Comparison of ENCODE assay signal across 36 cellular contexts in the genomic region with DNA sequence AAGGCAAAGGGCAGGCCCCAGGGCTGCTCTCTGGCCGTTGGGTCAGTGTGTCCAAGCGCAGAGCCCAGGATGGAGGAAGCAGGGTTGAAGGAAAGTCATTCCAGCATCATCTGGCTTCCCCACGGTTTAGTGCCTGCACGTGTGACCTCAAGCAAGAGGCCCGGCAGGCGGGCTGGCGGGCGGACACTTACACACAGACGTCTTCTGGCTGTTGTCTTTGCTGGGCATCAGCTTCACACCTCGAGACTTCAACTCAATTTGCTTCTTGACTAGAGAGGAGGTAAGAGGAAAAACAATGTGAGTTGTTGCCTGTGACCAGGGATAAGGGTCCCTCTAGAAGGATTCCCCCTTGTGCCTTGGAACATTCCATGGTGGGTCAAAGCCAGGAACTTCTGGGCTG. TPM values are rescaled to one million over a fixed set of nuclear protein-coding genes. Genes with fewer than 3 reads are reported as not detected.
"Had no signal": no experiment of that assay in that cellular context is flagged by ENCODE, and none has a peak within 500 bp of the region (broad histone marks: within the 10 kb centered on the region; RNA-seq: fewer than 3 reads in every experiment).

No MANE protein-coding gene starts in this region.

- DNase-seq: activated CD4-positive, alpha-beta T cell treated with anti-CD3 and anti-CD28 coated beads for 36 hours; activated CD4-positive, alpha-beta T cell treated with anti-CD3 and anti-CD28 coated beads, Interleukin-2, amount 50 U/mL, for 1 hour; activated CD4-positive, alpha-beta T cell treated with anti-CD3 and anti-CD28 coated beads, Interleukin-2, amount 50 U/mL, for 48 hours; activated CD4-positive, CD25-positive, alpha-beta regulatory T cell; activated CD4-positive, CD25-positive, alpha-beta regulatory T cell treated with anti-CD3 and anti-CD28 coated beads, Interleukin-2, amount 50 U/mL, for 72 hours; activated CD8-positive, alpha-beta memory T cell treated with anti-CD3 and anti-CD28 coated beads for 24 hours; activated CD8-positive, alpha-beta T cell treated with anti-CD3 and anti-CD28 coated beads for 36 hours; activated effector memory CD4-positive, alpha-beta T cell treated with Interleukin-2 at 50 U/mL for 16 hours; activated gamma-delta T cell treated with Interleukin-2 at 50 U/mL for 16 hours; activated naive CD4-positive, alpha-beta T cell treated with anti-CD3 and anti-CD28 coated beads, Interleukin-2, amount 50 U/mL, for 16 hours; activated naive CD4-positive, alpha-beta T cell treated with Interleukin-2 at 50 U/mL for 16 hours; activated T-cell treated with anti-CD3 and anti-CD28 coated beads, Interleukin-2, amount 50 U/mL, for 4 hours; amniotic stem cell; anterior cingulate cortex; brain microvascular endothelial cell; dermis blood vessel endothelial cell; effector CD4-positive, alpha-beta T cell; effector memory CD8-positive, alpha-beta T cell; esophagus squamous epithelium; foreskin melanocyte; T-helper 2 cell had no signal

- H3K9me3 ChIP-seq: esophagus squamous epithelium had no signal

- H3K4me3 ChIP-seq: coronary artery, esophagus squamous epithelium, gastroesophageal sphincter had no signal

- H3K27me3 ChIP-seq: brain microvascular endothelial cell had no signal

- ATAC-seq: activated CD4-positive, alpha-beta T cell treated with anti-CD3 and anti-CD28 coated beads for 36 hours; activated CD8-positive, alpha-beta T cell treated with anti-CD3 and anti-CD28 coated beads for 36 hours; activated T-cell treated with anti-CD3 and anti-CD28 coated beads, Interleukin-2, amount 50 U/mL, for 4 hours; activated T-helper 17 cell treated with anti-CD3 and anti-CD28 coated beads, Interleukin-2, amount 50 U/mL, for 72 hours; effector memory CD8-positive, alpha-beta T cell; gastroesophageal sphincter had no signal

- H3K27ac ChIP-seq: brain microvascular endothelial cell, coronary artery, epithelial cell of prostate, esophagus squamous epithelium, gastroesophageal sphincter had no signal

- H3K4me1 ChIP-seq: esophagus squamous epithelium, gastroesophageal sphincter had no signal

- H3K36me3 ChIP-seq: brain microvascular endothelial cell, esophagus squamous epithelium, gastroesophageal sphincter had no signal

RNA-seq across cellular contexts. Expression of gene HMGB4, which starts 38.4 kb away (rescaled TPM):
- total RNA-seq: activated CD4-positive, alpha-beta T cell treated with anti-CD3 and anti-CD28 coated beads for 36 hours; activated CD8-positive, alpha-beta T cell treated with anti-CD3 and anti-CD28 coated beads for 36 hours; activated T-cell treated with anti-CD3 and anti-CD28 coated beads, Interleukin-2, amount 50 U/mL, for 4 hours; activated T-helper 17 cell treated with anti-CD3 and anti-CD28 coated beads, Interleukin-2, amount 50 U/mL, for 72 hours; astrocyte; bronchial epithelial cell; cardiac septum; cerebellum; dermis blood vessel endothelial cell; endothelial cell of umbilical vein; esophagus squamous epithelium; fibroblast of lung; fibroblast of villous mesenchyme; gastroesophageal sphincter; glomerular endothelial cell; T-helper 1 cell treated with Interleukin-12 subunit alpha and Interleukin-12 subunit beta and Interleukin-4 antibody, amounts not matched to agents 30 ng/mL and 1 ng/mL, for 36 hours had no signal
- polyA plus RNA-seq: adipose tissue, endothelial cell of umbilical vein, esophagus, fibroblast of lung had no signal
